Comparison of ENCODE assay signal across 21 cellular contexts in the genomic region with DNA sequence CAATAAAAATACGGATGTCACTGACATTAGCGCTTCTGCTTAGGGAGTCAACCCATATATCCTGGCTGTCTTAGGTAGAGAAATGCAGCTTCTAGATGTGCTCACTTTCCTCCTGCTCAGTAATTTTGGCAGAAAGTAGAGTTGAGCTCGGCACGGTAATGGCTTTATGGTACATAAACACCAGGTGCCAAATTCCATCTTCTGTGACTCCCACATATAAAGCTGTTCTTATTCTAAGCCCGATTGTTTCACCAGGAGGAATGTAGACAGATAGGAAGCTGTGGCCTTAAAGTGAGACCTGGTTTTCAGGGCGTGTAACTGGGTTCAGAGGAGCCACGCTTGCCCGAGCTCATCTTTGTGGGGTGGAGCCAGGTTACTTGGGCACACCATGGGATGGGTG.
"Had no signal": no experiment of that assay in that cellular context is flagged by ENCODE, and none has a peak within 500 bp of the region (broad histone marks: within the 10 kb centered on the region; RNA-seq: fewer than 3 reads in every experiment).

No MANE protein-coding gene starts in this region.

- ATAC-seq: activated CD8-positive, alpha-beta T cell treated with anti-CD3 and anti-CD28 coated beads, Interleukin-2, amount 10 ng/mL, durations not matched to agents 7 days and 5 days; T-helper 17 cell; WTC11 had no signal

- H3K9ac ChIP-seq: KMS-11, SK-N-SH had no signal

- H3K27me3 ChIP-seq: adrenal gland had no signal

- H3K9me3 ChIP-seq: adrenal gland, SK-N-SH had no signal

- DNase-seq: activated CD4-positive, alpha-beta T cell treated with anti-CD3 and anti-CD28 coated beads for 48 hours; activated CD4-positive, alpha-beta T cell treated with anti-CD3 and anti-CD28 coated beads, Interleukin-2, amount 50 U/mL, for 4 hours; activated CD4-positive, CD25-positive, alpha-beta regulatory T cell treated with anti-CD3 and anti-CD28 coated beads, Interleukin-2, amount 50 U/mL, for 72 hours; activated CD8-positive, alpha-beta memory T cell treated with anti-CD3 and anti-CD28 coated beads, Interleukin-2, amount 50 U/mL, for 48 hours; activated CD8-positive, alpha-beta T cell treated with anti-CD3 and anti-CD28 coated beads, Interleukin-2, amount 10 ng/mL, durations not matched to agents 7 days and 5 days; activated naive CD4-positive, alpha-beta T cell treated with anti-CD3 and anti-CD28 coated beads, Interleukin-2, amount 50 U/mL, for 16 hours; activated naive CD8-positive, alpha-beta T cell treated with anti-CD3 and anti-CD28 coated beads, Interleukin-2, amount 10 ng/mL, durations not matched to agents 7 days and 5 days; activated T-cell treated with anti-CD3 and anti-CD28 coated beads, Interleukin-2, amount 50 U/mL, for 1 hour; adrenal gland; anterior cingulate cortex; NCI-H1092; NCI-H1417; NCI-H1930; NCI-H510A treated with DMSO at 0.1 percent for 48 hours; NCI-H748 treated with DMSO at 0.1 percent for 48 hours; SK-N-SH; SW 1271; T-helper 17 cell; T-helper 9 cell had no signal

- H3K4me2 ChIP-seq: KMS-11, SK-N-SH had no signal

- H3K27ac ChIP-seq: adrenal gland, KMS-11 had no signal

- H3K4me3 ChIP-seq: adrenal gland had no signal

- H3K36me3 ChIP-seq: adrenal gland had no signal
